ENCODE assay signal across 8 cellular contexts in genomic region chr17:68435876-68436842, GRCh38. TPM values are rescaled to one million over a fixed set of nuclear protein-coding genes. Genes with fewer than 3 reads are reported as not detected.
DNase-seq lines count a peak whose midpoint lies in the region; FAIRE-seq and TF ChIP-seq lines count a peak whose summit lies in the region.

No MANE protein-coding gene starts in this region.

- no peak overlapping the region for H3K9ac ChIP-seq in endothelial cell of umbilical vein (replicated peaks; ENCODE audit: extremely low read depth, insufficient read depth, low read length)

- H3K4me1 ChIP-seq in endothelial cell of umbilical vein (ENCODE audit: control insufficient read depth, extremely low read depth, insufficient read depth, low read length) = peaks cover 30% of the 10 kb centered on the region

- H4K20me1 ChIP-seq in endothelial cell of umbilical vein (replicated peaks; ENCODE audit: control insufficient read depth, extremely low read depth, insufficient read depth, low read length) = no peaks in the 10 kb centered on the region

- H3K9me1 ChIP-seq in endothelial cell of umbilical vein (replicated peaks; ENCODE audit: control insufficient read depth, extremely low read depth, insufficient read depth, low read length) = no peaks in the 10 kb centered on the region

- dilution Hi-C loops in endothelial cell of umbilical vein (cut with MboI; ENCODE audit: extremely low pct_ligation_motif_present, low sequenced_read_pairs) = no loop called here

- H3K79me2 ChIP-seq in endothelial cell of umbilical vein (ENCODE audit: control insufficient read depth, insufficient read depth, low read length) = no peaks in the 10 kb centered on the region

- no peak overlapping the region for H3K4me2 ChIP-seq in endothelial cell of umbilical vein (ENCODE audit: insufficient read depth, low read length)

- H3K27me3 ChIP-seq in endothelial cell of umbilical vein (ENCODE audit: control insufficient read depth in 2 of 2, insufficient read depth in 2 of 2, low read length in 2 of 2) = no peaks in the 10 kb centered on the region

- H2AFZ ChIP-seq in endothelial cell of umbilical vein (ENCODE audit: low read depth, low read length) = no peak overlapping the region

- POLR2A ChIA-PET in endothelial cell of umbilical vein (lab: Charles Lee) = no interaction called here

- peak overlapping the region; percentile 63 for H3K27ac ChIP-seq in endothelial cell of umbilical vein (ENCODE audit: insufficient read depth, low read depth, low read length)

- no TSS peak for BruUV-seq in endothelial cell of umbilical vein (replicated peaks; lab: Mats Ljungman, UMichigan)

- H3K36me3 ChIP-seq in endothelial cell of umbilical vein (ENCODE audit: control insufficient read depth in 2 of 2, extremely low read depth in 1 of 2, insufficient read depth in 2 of 2, low read length in 2 of 2) = peaks cover 11 to 34% of the 10 kb centered on the region in 2 experiments

- no peaks in the 10 kb centered on the region for H3K9me3 ChIP-seq in endothelial cell of umbilical vein (replicated peaks; ENCODE audit: control insufficient read depth, insufficient read depth, low read length)

- H3K4me3 ChIP-seq in endothelial cell of umbilical vein (replicated peaks in 1 of 3; ENCODE audit: insufficient read depth in 1 of 3, low read depth in 1 of 3, low read length in 3 of 3) = no peak overlapping the region

- intact Hi-C loops in endothelial cell of umbilical vein (cut with micrococcal nuclease) = loop anchor here (1.0 to 2.0 kb wide), 5 partner anchors 27 to 264 kb away; no protein-coding TSS in a partner anchor

- peak; percentile 91 for FAIRE-seq in endothelial cell of umbilical vein (lab: Jason Lieb, UNC)

- CTCF ChIA-PET in endothelial cell of umbilical vein (lab: Charles Lee) = interaction anchor here (0.6 to 4.6 kb wide), 26 partner anchors 9 to 401 kb away, joined by 3 to 41 read pairs (median 4); partner anchors contain the start of genes AMZ2, KPNA2 and WIPI1

- TF ChIP-seq POLR2A in endothelial cell of umbilical vein (IDR thresholded peaks at IDR 0.05; ENCODE audit: low read depth, low read length) = no peak

- TF ChIP-seq CTCF in endothelial cell of umbilical vein (IDR thresholded peaks at IDR 0.05; ENCODE audit: extremely low read depth in 1 of 2, insufficient read depth in 1 of 2, low read depth in 1 of 2, low read length in 2 of 2) = peak; percentile 89 to 95

- peak; percentile 64 for DNase-seq in NK-92 treated with Interleukin-12 subunit alpha and Interleukin-12 subunit beta, amount 100 ng/mL, for 24 hours (lab: John Stamatoyannopoulos, UW)
- no peak for DNase-seq in NK-92 (lab: John Stamatoyannopoulos, UW; ENCODE audit: unreplicated experiment)
- DNase-seq in HuH-7.5 (ENCODE audit: low spot score) = peak; percentile 61
- DNase-seq in NOMO-1 treated with dmso at 0.1 percent for 144 hours (lab: John Stamatoyannopoulos, UW; ENCODE audit: unreplicated experiment) = peak; percentile 57
- peak; percentile 35 to 60 (median 55) for DNase-seq in activated CD8-positive, alpha-beta memory T cell treated with anti-CD3 and anti-CD28 coated beads for 48 hours (ENCODE audit: low read depth in 2 of 3, low spot score in 2 of 3)
- peak; percentile 83 for DNase-seq in endothelial cell of umbilical vein (ENCODE audit: low read depth, low spot score)
- peak; percentile 81 for DNase-seq in mucosa of gallbladder (ENCODE audit: low spot score)
- DNase-seq in stimulated activated CD8-positive, alpha-beta memory T cell treated with anti-CD3 and anti-CD28 coated beads, Interleukin-7, amount 100 ng/mL, for 48 hours (ENCODE audit: extremely low read depth in 1 of 2, low read depth in 1 of 2) = peak; percentile 54 to 73

TF ChIP-seq in endothelial cell of umbilical vein, 7 proteins besides CTCF, POLR2A, EP300 and RAD21:
- peak; percentile 50 for TF ChIP-seq GATA2 (IDR thresholded peaks at IDR 0.05; ENCODE audit: insufficient read depth, insufficient read length, low read depth, low read length)
- no peak for TF ChIP-seq POLR2AphosphoS5 (IDR thresholded peaks at IDR 0.05; ENCODE audit: insufficient read depth, low read depth, low read length)

RNA-seq across cellular contexts. Expression of gene WIPI1, which starts 21.1 kb away (rescaled TPM):
- total RNA-seq in endothelial cell of umbilical vein (41.5 and 49.9 TPM in 2 replicates), mucosa of gallbladder (61.9 TPM)
- polyA plus RNA-seq in endothelial cell of umbilical vein = 69.8 and 70.3 TPM in 2 replicates
- polyA plus RNA-seq in endothelial cell of umbilical vein (2011; cell fraction: cytosol; rRNA removed) = 76.5 and 78.2 TPM in 2 replicates
- 74.6 and 88.2 TPM in 2 replicates for polyA plus RNA-seq in endothelial cell of umbilical vein (2011; cell fraction: nucleus; rRNA removed)
- 53.7 and 71.7 TPM in 2 replicates for polyA plus RNA-seq in endothelial cell of umbilical vein (2012)
- 80.8 and 96.2 TPM in 2 replicates for polyA minus RNA-seq in endothelial cell of umbilical vein
- 4.9 TPM for polyA minus RNA-seq in endothelial cell of umbilical vein (2011; cell fraction: cytosol; rRNA and poly(A)+ RNA removed)
- polyA minus RNA-seq in endothelial cell of umbilical vein (2011; cell fraction: nucleus; rRNA and poly(A)+ RNA removed) = 59.8 and 75.3 TPM in 2 replicates
